1 cellular context compared by ENCODE assay signal in the genomic region with DNA sequence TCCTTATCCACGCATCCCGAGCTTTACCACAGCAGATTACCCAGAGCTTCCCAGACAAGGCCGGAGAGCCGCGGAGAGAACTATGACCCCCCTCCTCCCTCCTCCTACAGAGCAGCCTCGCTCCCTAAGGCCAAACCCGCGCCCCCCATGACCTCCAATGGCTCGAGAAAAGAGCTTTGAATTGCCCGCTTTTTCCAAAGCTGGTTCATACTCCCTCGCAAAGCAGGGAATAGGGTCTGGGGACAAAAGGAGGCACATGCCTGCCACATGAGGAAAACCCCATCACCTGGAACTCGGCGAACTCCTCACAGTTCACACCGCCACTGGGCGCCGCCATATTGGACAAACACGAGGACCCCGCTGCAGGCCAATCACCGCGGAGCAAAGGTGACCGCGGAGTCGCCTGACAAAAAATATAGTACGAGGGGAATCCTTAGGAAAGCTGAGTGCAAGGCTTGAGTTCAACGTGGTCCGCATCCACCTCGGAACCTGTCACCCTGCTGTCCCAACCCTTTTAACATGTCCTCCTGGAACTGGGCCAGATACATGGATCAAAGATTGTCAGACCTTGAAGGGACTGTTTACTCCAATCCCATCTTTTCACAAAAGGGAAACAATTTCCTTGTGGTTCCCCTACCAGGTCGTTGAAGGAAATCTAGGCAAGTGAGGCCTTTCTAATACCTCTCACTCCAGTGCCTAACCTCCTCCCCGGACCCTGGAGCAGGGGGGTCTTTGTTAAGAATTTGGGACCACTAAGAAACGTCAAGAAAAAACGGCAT.
TF ChIP-seq lines count a peak whose summit lies in the region.

A gene (minus strand): TSS at position 344 of the 779 bp plus-strand sequence. CDS start 7 bp downstream, at position 337.

TF ChIP-seq in K562, 482 proteins besides CTCF, POLR2A, EP300 and RAD21 (continued from another document and continues in another):
- peak; percentile 77 for TF ChIP-seq RBBP5 (IDR thresholded peaks at IDR 0.05; ENCODE audit: borderline replicate concordance, insufficient read depth, low read length, poor library complexity, severe bottlenecking)
- TF ChIP-seq, protein P1, sequence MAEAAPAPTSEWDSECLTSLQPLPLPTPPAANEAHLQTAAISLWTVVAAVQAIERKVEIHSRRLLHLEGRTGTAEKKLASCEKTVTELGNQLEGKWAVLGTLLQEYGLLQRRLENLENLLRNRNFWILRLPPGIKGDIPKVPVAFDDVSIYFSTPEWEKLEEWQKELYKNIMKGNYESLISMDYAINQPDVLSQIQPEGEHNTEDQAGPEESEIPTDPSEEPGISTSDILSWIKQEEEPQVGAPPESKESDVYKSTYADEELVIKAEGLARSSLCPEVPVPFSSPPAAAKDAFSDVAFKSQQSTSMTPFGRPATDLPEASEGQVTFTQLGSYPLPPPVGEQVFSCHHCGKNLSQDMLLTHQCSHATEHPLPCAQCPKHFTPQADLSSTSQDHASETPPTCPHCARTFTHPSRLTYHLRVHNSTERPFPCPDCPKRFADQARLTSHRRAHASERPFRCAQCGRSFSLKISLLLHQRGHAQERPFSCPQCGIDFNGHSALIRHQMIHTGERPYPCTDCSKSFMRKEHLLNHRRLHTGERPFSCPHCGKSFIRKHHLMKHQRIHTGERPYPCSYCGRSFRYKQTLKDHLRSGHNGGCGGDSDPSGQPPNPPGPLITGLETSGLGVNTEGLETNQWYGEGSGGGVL (CRISPR knock-in tag; IDR thresholded peaks at IDR 0.05), result no peak
- no peak for TF ChIP-seq SMARCA5 (IDR thresholded peaks at IDR 0.05)
- TF ChIP-seq, protein P2, sequence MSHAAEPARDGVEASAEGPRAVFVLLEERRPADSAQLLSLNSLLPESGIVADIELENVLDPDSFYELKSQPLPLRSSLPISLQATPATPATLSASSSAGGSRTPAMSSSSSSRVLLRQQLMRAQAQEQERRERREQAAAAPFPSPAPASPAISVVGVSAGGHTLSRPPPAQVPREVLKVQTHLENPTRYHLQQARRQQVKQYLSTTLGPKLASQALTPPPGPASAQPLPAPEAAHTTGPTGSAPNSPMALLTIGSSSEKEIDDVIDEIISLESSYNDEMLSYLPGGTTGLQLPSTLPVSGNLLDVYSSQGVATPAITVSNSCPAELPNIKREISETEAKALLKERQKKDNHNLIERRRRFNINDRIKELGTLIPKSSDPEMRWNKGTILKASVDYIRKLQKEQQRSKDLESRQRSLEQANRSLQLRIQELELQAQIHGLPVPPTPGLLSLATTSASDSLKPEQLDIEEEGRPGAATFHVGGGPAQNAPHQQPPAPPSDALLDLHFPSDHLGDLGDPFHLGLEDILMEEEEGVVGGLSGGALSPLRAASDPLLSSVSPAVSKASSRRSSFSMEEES (CRISPR knock-in tag; IDR thresholded peaks at IDR 0.05), result no peak
- TF ChIP-seq DDX20 (tag; IDR thresholded peaks at IDR 0.05; ENCODE audit: low read depth), result no peak
- peak; percentile 83 for TF ChIP-seq MYC (IDR thresholded peaks at IDR 0.05; ENCODE audit: low read depth, low read length)
- TF ChIP-seq MYC (CRISPR knock-in tag; IDR thresholded peaks at IDR 0.05; ENCODE audit: borderline replicate concordance, low read depth), result no peak
- TF ChIP-seq ZNF232 (CRISPR knock-in tag; IDR thresholded peaks at IDR 0.05), result no peak
- TF ChIP-seq, protein P3, sequence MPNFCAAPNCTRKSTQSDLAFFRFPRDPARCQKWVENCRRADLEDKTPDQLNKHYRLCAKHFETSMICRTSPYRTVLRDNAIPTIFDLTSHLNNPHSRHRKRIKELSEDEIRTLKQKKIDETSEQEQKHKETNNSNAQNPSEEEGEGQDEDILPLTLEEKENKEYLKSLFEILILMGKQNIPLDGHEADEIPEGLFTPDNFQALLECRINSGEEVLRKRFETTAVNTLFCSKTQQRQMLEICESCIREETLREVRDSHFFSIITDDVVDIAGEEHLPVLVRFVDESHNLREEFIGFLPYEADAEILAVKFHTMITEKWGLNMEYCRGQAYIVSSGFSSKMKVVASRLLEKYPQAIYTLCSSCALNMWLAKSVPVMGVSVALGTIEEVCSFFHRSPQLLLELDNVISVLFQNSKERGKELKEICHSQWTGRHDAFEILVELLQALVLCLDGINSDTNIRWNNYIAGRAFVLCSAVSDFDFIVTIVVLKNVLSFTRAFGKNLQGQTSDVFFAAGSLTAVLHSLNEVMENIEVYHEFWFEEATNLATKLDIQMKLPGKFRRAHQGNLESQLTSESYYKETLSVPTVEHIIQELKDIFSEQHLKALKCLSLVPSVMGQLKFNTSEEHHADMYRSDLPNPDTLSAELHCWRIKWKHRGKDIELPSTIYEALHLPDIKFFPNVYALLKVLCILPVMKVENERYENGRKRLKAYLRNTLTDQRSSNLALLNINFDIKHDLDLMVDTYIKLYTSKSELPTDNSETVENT (CRISPR knock-in tag; IDR thresholded peaks at IDR 0.05), result no peak
- TF ChIP-seq, protein P4, sequence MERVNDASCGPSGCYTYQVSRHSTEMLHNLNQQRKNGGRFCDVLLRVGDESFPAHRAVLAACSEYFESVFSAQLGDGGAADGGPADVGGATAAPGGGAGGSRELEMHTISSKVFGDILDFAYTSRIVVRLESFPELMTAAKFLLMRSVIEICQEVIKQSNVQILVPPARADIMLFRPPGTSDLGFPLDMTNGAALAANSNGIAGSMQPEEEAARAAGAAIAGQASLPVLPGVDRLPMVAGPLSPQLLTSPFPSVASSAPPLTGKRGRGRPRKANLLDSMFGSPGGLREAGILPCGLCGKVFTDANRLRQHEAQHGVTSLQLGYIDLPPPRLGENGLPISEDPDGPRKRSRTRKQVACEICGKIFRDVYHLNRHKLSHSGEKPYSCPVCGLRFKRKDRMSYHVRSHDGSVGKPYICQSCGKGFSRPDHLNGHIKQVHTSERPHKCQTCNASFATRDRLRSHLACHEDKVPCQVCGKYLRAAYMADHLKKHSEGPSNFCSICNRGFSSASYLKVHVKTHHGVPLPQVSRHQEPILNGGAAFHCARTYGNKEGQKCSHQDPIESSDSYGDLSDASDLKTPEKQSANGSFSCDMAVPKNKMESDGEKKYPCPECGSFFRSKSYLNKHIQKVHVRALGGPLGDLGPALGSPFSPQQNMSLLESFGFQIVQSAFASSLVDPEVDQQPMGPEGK (CRISPR knock-in tag; IDR thresholded peaks at IDR 0.05; ENCODE audit: borderline replicate concordance), result no peak
- TF ChIP-seq, protein P5, sequence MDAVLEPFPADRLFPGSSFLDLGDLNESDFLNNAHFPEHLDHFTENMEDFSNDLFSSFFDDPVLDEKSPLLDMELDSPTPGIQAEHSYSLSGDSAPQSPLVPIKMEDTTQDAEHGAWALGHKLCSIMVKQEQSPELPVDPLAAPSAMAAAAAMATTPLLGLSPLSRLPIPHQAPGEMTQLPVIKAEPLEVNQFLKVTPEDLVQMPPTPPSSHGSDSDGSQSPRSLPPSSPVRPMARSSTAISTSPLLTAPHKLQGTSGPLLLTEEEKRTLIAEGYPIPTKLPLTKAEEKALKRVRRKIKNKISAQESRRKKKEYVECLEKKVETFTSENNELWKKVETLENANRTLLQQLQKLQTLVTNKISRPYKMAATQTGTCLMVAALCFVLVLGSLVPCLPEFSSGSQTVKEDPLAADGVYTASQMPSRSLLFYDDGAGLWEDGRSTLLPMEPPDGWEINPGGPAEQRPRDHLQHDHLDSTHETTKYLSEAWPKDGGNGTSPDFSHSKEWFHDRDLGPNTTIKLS (IDR thresholded peaks at IDR 0.05; ENCODE audit: borderline replicate concordance, low read depth), result peak; percentile 16; the same call in 1 of the 2 replicates
- TF ChIP-seq, protein P6, sequence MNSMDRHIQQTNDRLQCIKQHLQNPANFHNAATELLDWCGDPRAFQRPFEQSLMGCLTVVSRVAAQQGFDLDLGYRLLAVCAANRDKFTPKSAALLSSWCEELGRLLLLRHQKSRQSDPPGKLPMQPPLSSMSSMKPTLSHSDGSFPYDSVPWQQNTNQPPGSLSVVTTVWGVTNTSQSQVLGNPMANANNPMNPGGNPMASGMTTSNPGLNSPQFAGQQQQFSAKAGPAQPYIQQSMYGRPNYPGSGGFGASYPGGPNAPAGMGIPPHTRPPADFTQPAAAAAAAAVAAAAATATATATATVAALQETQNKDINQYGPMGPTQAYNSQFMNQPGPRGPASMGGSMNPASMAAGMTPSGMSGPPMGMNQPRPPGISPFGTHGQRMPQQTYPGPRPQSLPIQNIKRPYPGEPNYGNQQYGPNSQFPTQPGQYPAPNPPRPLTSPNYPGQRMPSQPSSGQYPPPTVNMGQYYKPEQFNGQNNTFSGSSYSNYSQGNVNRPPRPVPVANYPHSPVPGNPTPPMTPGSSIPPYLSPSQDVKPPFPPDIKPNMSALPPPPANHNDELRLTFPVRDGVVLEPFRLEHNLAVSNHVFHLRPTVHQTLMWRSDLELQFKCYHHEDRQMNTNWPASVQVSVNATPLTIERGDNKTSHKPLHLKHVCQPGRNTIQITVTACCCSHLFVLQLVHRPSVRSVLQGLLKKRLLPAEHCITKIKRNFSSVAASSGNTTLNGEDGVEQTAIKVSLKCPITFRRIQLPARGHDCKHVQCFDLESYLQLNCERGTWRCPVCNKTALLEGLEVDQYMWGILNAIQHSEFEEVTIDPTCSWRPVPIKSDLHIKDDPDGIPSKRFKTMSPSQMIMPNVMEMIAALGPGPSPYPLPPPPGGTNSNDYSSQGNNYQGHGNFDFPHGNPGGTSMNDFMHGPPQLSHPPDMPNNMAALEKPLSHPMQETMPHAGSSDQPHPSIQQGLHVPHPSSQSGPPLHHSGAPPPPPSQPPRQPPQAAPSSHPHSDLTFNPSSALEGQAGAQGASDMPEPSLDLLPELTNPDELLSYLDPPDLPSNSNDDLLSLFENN (IDR thresholded peaks at IDR 0.05; ENCODE audit: low read depth in 2 of 2, low read length in 2 of 2), result no peak
- TF ChIP-seq ZKSCAN8 (CRISPR knock-in tag; IDR thresholded peaks at IDR 0.05), result no peak
- no peak for TF ChIP-seq ZNF253 (CRISPR knock-in tag; conservative IDR thresholded peaks at IDR 0.05)
- 0 out of 2 replicates have a peak, but pooled peaks have one; percentile 21 for TF ChIP-seq ZNF584 (CRISPR knock-in tag; IDR thresholded peaks at IDR 0.05; ENCODE audit: low read depth)
- no peak for TF ChIP-seq TRIM28 (IDR thresholded peaks at IDR 0.05)
- TF ChIP-seq NFIC (IDR thresholded peaks at IDR 0.05), result peak; percentile 78
- TF ChIP-seq EP400 (IDR thresholded peaks at IDR 0.05), result peak; percentile 83
- TF ChIP-seq, protein P7, sequence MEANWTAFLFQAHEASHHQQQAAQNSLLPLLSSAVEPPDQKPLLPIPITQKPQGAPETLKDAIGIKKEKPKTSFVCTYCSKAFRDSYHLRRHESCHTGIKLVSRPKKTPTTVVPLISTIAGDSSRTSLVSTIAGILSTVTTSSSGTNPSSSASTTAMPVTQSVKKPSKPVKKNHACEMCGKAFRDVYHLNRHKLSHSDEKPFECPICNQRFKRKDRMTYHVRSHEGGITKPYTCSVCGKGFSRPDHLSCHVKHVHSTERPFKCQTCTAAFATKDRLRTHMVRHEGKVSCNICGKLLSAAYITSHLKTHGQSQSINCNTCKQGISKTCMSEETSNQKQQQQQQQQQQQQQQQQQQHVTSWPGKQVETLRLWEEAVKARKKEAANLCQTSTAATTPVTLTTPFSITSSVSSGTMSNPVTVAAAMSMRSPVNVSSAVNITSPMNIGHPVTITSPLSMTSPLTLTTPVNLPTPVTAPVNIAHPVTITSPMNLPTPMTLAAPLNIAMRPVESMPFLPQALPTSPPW (CRISPR knock-in tag; IDR thresholded peaks at IDR 0.05), result peak; percentile 72
- TF ChIP-seq JUND (IDR thresholded peaks at IDR 0.05; ENCODE audit: borderline replicate concordance, low read depth, low read length), result 0 out of 2 replicates have a peak, but pooled peaks have one; percentile 12
- TF ChIP-seq JUND (tag; IDR thresholded peaks at IDR 0.05; ENCODE audit: borderline replicate concordance, low read depth, low read length), result no peak; the same call in 2 of the 3 replicates
- TF ChIP-seq EWSR1 (IDR thresholded peaks at IDR 0.05; ENCODE audit: borderline replicate concordance, low read depth, partially characterized antibody), result no peak
- peak; percentile 73 for TF ChIP-seq RBFOX2 (IDR thresholded peaks at IDR 0.05; ENCODE audit: low read depth, low read length)
- TF ChIP-seq NFRKB (IDR thresholded peaks at IDR 0.05; ENCODE audit: low read depth), result 0 out of 2 replicates have a peak, but pooled peaks have one; percentile 47
- peak; percentile 24 for TF ChIP-seq NEUROD1 (IDR thresholded peaks at IDR 0.05; ENCODE audit: borderline replicate concordance, low read depth, low read length, partially characterized antibody)
- TF ChIP-seq POLR2B (IDR thresholded peaks at IDR 0.05; ENCODE audit: low read depth, partially characterized antibody), result peak; percentile 49
- no peak for TF ChIP-seq ZNF561 (CRISPR knock-in tag; conservative IDR thresholded peaks at IDR 0.05)
- no peak for TF ChIP-seq TCF7 (IDR thresholded peaks at IDR 0.05; ENCODE audit: borderline replicate concordance)
- peak; percentile 97 for TF ChIP-seq CC2D1A (IDR thresholded peaks at IDR 0.05)
- TF ChIP-seq TAF15 (IDR thresholded peaks at IDR 0.05; ENCODE audit: low read depth, low read length), result no peak
- TF ChIP-seq, protein P8, sequence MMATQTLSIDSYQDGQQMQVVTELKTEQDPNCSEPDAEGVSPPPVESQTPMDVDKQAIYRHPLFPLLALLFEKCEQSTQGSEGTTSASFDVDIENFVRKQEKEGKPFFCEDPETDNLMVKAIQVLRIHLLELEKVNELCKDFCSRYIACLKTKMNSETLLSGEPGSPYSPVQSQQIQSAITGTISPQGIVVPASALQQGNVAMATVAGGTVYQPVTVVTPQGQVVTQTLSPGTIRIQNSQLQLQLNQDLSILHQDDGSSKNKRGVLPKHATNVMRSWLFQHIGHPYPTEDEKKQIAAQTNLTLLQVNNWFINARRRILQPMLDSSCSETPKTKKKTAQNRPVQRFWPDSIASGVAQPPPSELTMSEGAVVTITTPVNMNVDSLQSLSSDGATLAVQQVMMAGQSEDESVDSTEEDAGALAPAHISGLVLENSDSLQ (IDR thresholded peaks at IDR 0.05), result peak; percentile 44
- no peak for TF ChIP-seq TEAD2 (tag; IDR thresholded peaks at IDR 0.05)
- peak; percentile 90 for TF ChIP-seq SAP30 (IDR thresholded peaks at IDR 0.05; ENCODE audit: borderline replicate concordance, insufficient read depth, low read depth, low read length, poor library complexity, severe bottlenecking)
- TF ChIP-seq, protein P9, sequence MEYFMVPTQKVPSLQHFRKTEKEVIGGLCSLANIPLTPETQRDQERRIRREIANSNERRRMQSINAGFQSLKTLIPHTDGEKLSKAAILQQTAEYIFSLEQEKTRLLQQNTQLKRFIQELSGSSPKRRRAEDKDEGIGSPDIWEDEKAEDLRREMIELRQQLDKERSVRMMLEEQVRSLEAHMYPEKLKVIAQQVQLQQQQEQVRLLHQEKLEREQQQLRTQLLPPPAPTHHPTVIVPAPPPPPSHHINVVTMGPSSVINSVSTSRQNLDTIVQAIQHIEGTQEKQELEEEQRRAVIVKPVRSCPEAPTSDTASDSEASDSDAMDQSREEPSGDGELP (CRISPR knock-in tag; IDR thresholded peaks at IDR 0.05; ENCODE audit: borderline replicate concordance), result peak; percentile 68; the same call in 1 of the 2 replicates
- TF ChIP-seq, protein P10, sequence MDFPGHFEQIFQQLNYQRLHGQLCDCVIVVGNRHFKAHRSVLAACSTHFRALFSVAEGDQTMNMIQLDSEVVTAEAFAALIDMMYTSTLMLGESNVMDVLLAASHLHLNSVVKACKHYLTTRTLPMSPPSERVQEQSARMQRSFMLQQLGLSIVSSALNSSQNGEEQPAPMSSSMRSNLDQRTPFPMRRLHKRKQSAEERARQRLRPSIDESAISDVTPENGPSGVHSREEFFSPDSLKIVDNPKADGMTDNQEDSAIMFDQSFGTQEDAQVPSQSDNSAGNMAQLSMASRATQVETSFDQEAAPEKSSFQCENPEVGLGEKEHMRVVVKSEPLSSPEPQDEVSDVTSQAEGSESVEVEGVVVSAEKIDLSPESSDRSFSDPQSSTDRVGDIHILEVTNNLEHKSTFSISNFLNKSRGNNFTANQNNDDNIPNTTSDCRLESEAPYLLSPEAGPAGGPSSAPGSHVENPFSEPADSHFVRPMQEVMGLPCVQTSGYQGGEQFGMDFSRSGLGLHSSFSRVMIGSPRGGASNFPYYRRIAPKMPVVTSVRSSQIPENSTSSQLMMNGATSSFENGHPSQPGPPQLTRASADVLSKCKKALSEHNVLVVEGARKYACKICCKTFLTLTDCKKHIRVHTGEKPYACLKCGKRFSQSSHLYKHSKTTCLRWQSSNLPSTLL (IDR thresholded peaks at IDR 0.05), result peak; percentile 91
- no peak for TF ChIP-seq ARID1B (IDR thresholded peaks at IDR 0.05)
- TF ChIP-seq ZNF184 (CRISPR knock-in tag; IDR thresholded peaks at IDR 0.05), result no peak
